Comparison of ENCODE assay signal across 16 cellular contexts in genomic region chr3:129100274-129100673, GRCh38. TPM values are rescaled to one million over a fixed set of nuclear protein-coding genes. Genes with fewer than 3 reads are reported as not detected.
DNase-seq lines count a peak whose midpoint lies in the region; ATAC-seq and TF ChIP-seq lines count a peak whose summit lies in the region.
"Had no signal": no experiment of that assay in that cellular context is flagged by ENCODE, and none has a peak within 500 bp of the region (broad histone marks: within the 10 kb centered on the region; RNA-seq: fewer than 3 reads in every experiment).

No MANE protein-coding gene starts in this region.

- no peak overlapping the region for H3K27ac ChIP-seq in CD4-positive, alpha-beta T cell (ENCODE audit: low read depth, low read length)
- H3K27ac ChIP-seq in RWPE1, result no peak overlapping the region
- H3K27ac ChIP-seq: C4-2B had no signal

- peak overlapping the region; percentile 49 for H3K27ac Mint-ChIP-seq in activated T-cell treated with anti-CD3 and anti-CD28 coated beads, Interleukin-2, amount 50 U/mL, for 72 hours
- H3K27ac Mint-ChIP-seq in CD4-positive, alpha-beta T cell, result peak overlapping the region; percentile 75
- peak overlapping the region; percentile 84 for H3K27ac Mint-ChIP-seq in activated CD8-positive, alpha-beta T cell treated with anti-CD3 and anti-CD28 coated beads for 36 hours
- peak overlapping the region in 4 of 6 donors; percentile 28 to 58 (median 47) for H3K27ac Mint-ChIP-seq in immature natural killer cell

- no peaks in the 10 kb centered on the region for H3K9me3 Mint-ChIP-seq in activated T-cell treated with anti-CD3 and anti-CD28 coated beads, Interleukin-2, amount 50 U/mL, for 72 hours
- no peaks in the 10 kb centered on the region for H3K9me3 Mint-ChIP-seq in CD4-positive, alpha-beta T cell
- peaks cover 3% of the 10 kb centered on the region for H3K9me3 Mint-ChIP-seq in activated CD8-positive, alpha-beta T cell treated with anti-CD3 and anti-CD28 coated beads for 36 hours
- H3K9me3 Mint-ChIP-seq in immature natural killer cell, result no peaks in the 10 kb centered on the region

- POLR2A ChIA-PET in CD4-positive, alpha-beta T cell (lab: Charles Lee), result interaction anchor here (0.9 to 5.9 kb wide), 2 partner anchors 18 to 47 kb away, joined by 3 to 74 read pairs; partner anchors contain the start of gene RAB43
- POLR2A ChIA-PET in activated CD8-positive, alpha-beta T cell treated with anti-CD3 and anti-CD28 coated beads for 36 hours (lab: Charles Lee), result interaction anchor here (0.7 to 15.3 kb wide), 6 partner anchors 12 to 107 kb away, joined by 3 to 163 read pairs (median 4); partner anchors contain the start of genes CFAP92 and RAB43
- POLR2A ChIA-PET in RWPE1 (lab: Yijun Ruan, JAX; ENCODE audit: low non-redundant PET), result no interaction called here

- intact Hi-C loops in CD4-positive, alpha-beta T cell (cut with DNase I, micrococcal nuclease), result no loop called here
- intact Hi-C loops in activated CD8-positive, alpha-beta T cell treated with anti-CD3 and anti-CD28 coated beads for 36 hours (cut with micrococcal nuclease), result no loop called here

- peaks cover 10 to 25% of the 10 kb centered on the region in 2 donors for H3K36me3 Mint-ChIP-seq in activated T-cell treated with anti-CD3 and anti-CD28 coated beads, Interleukin-2, amount 50 U/mL, for 72 hours (ENCODE audit: insufficient read depth in 2 of 2)
- peaks cover 75% of the 10 kb centered on the region for H3K36me3 Mint-ChIP-seq in CD4-positive, alpha-beta T cell (ENCODE audit: low read depth)
- H3K36me3 Mint-ChIP-seq in activated CD8-positive, alpha-beta T cell treated with anti-CD3 and anti-CD28 coated beads for 36 hours (ENCODE audit: low read depth), result peaks cover 47% of the 10 kb centered on the region
- H3K36me3 Mint-ChIP-seq in immature natural killer cell, result peaks cover 4 to 11% (median 11%) of the 10 kb centered on the region in 3 donors

- H3K27me3 Mint-ChIP-seq in activated T-cell treated with anti-CD3 and anti-CD28 coated beads, Interleukin-2, amount 50 U/mL, for 72 hours (ENCODE audit: low read depth), result no peaks in the 10 kb centered on the region
- no peaks in the 10 kb centered on the region for H3K27me3 Mint-ChIP-seq in CD4-positive, alpha-beta T cell
- no peaks in the 10 kb centered on the region for H3K27me3 Mint-ChIP-seq in activated CD8-positive, alpha-beta T cell treated with anti-CD3 and anti-CD28 coated beads for 36 hours
- peaks cover 1 to 3% (median 2%) of the 10 kb centered on the region in 3 donors for H3K27me3 Mint-ChIP-seq in immature natural killer cell (ENCODE audit: low read depth in 3 of 3)

- H3K9me3 ChIP-seq in CD4-positive, alpha-beta T cell (ENCODE audit: control insufficient read depth, low read length), result no peaks in the 10 kb centered on the region

- H3K27me3 ChIP-seq in CD4-positive, alpha-beta T cell (ENCODE audit: control insufficient read depth, insufficient read depth, low read length), result no peaks in the 10 kb centered on the region

- peak overlapping the region in 1 of 2 donors; percentile 21 for H3K4me3 Mint-ChIP-seq in activated T-cell treated with anti-CD3 and anti-CD28 coated beads, Interleukin-2, amount 50 U/mL, for 72 hours
- H3K4me3 Mint-ChIP-seq in CD4-positive, alpha-beta T cell, result no peak overlapping the region
- H3K4me3 Mint-ChIP-seq in activated CD8-positive, alpha-beta T cell treated with anti-CD3 and anti-CD28 coated beads for 36 hours, result no peak overlapping the region
- H3K4me3 Mint-ChIP-seq in immature natural killer cell, result no peak overlapping the region

- peaks cover 81% of the 10 kb centered on the region for H3K4me1 Mint-ChIP-seq in activated T-cell treated with anti-CD3 and anti-CD28 coated beads, Interleukin-2, amount 50 U/mL, for 72 hours (ENCODE audit: low read depth)
- peaks cover 80% of the 10 kb centered on the region for H3K4me1 Mint-ChIP-seq in CD4-positive, alpha-beta T cell (ENCODE audit: low read depth)
- peaks cover 70% of the 10 kb centered on the region for H3K4me1 Mint-ChIP-seq in activated CD8-positive, alpha-beta T cell treated with anti-CD3 and anti-CD28 coated beads for 36 hours (ENCODE audit: low read depth)
- H3K4me1 Mint-ChIP-seq in immature natural killer cell, result peaks cover 60 to 76% of the 10 kb centered on the region in 2 donors

- peak; percentile 27 to 53 for ATAC-seq in activated T-cell treated with anti-CD3 and anti-CD28 coated beads, Interleukin-2, amount 50 U/mL, for 72 hours (replicated peaks in 1 of 2)
- no peak for ATAC-seq in CD4-positive, alpha-beta T cell (ENCODE audit: poor library complexity)
- ATAC-seq in activated CD8-positive, alpha-beta T cell treated with anti-CD3 and anti-CD28 coated beads for 36 hours, result peak; percentile 42
- ATAC-seq: K562 had no signal

- CTCF ChIA-PET in CD4-positive, alpha-beta T cell (lab: Charles Lee), result interaction anchor here (0.9 to 1.0 kb wide), 2 partner anchors 62 to 146 kb away, joined by 3 to 4 read pairs; no protein-coding TSS in a partner anchor
- CTCF ChIA-PET in activated CD8-positive, alpha-beta T cell treated with anti-CD3 and anti-CD28 coated beads for 36 hours (lab: Charles Lee), result interaction anchor here (0.6 to 2.7 kb wide), 4 partner anchors 18 to 130 kb away, joined by 3 to 15 read pairs (median 4); no protein-coding TSS in a partner anchor
- CTCF ChIA-PET in RWPE1 (lab: Yijun Ruan, JAX), result interaction anchor here (0.6 to 1.4 kb wide), 2 partner anchors 126 to 130 kb away, joined by 3 to 4 read pairs; no protein-coding TSS in a partner anchor

- TF ChIP-seq CTCF in CD4-positive, alpha-beta T cell (IDR thresholded peaks at IDR 0.05), result no peak
- no peak for TF ChIP-seq CTCF in activated CD8-positive, alpha-beta T cell treated with anti-CD3 and anti-CD28 coated beads for 36 hours (IDR thresholded peaks at IDR 0.05)
- no peak for TF ChIP-seq CTCF in RWPE1 (conservative IDR thresholded peaks at IDR 0.05; ENCODE audit: low read depth)

- DNase-seq in activated T-cell treated with anti-CD3 and anti-CD28 coated beads, Interleukin-2, amount 50 U/mL, for 72 hours, result no peak
- DNase-seq in activated T-cell treated with anti-CD3 and anti-CD28 coated beads for 4 hours (no peak), immature natural killer cell (no peak), RWPE1 (ENCODE audit: low spot score) (no peak), C1 segment of cervical spinal cord (lab: John Stamatoyannopoulos, UW) (no peak)
- no peak for DNase-seq in CD4-positive, alpha-beta T cell
- no peak for DNase-seq in activated CD8-positive, alpha-beta T cell treated with anti-CD3 and anti-CD28 coated beads for 36 hours
- DNase-seq: NCI-H1417, NCI-H187 treated with DMSO at 0.1 percent for 48 hours, NCI-H748 treated with DMSO at 0.1 percent for 48 hours, RPMI8226 had no signal

RNA-seq across cellular contexts. Expression of gene RAB43, which starts 21.3 kb away (rescaled TPM):
- 10 to 100 TPM; 82.5 to 95.5 TPM for total RNA-seq in activated T-cell treated with anti-CD3 and anti-CD28 coated beads, Interleukin-2, amount 50 U/mL, for 72 hours
- total RNA-seq in CD4-positive, alpha-beta T cell, result 10 to 100 TPM; 47.5 to 48.1 TPM
- 10 to 100 TPM; 41.6 to 44.1 TPM for total RNA-seq in activated CD8-positive, alpha-beta T cell treated with anti-CD3 and anti-CD28 coated beads for 36 hours
- polyA plus RNA-seq in immature natural killer cell, result 10 to 100 TPM in 2 of 3 donors, 1 to 10 TPM in 1; 8.1 to 20.1 (median 12.5) TPM

RNA-seq across cellular contexts. Expression of gene GP9, which starts 39.7 kb away (rescaled TPM):
- not detected for total RNA-seq in activated T-cell treated with anti-CD3 and anti-CD28 coated beads, Interleukin-2, amount 50 U/mL, for 72 hours
- total RNA-seq in CD4-positive, alpha-beta T cell, result not detected
- total RNA-seq in activated CD8-positive, alpha-beta T cell treated with anti-CD3 and anti-CD28 coated beads for 36 hours, result not detected
- polyA plus RNA-seq in immature natural killer cell, result 10 to 100 TPM in 1 of 3 donors, 1 to 10 TPM in 1, not detected in 1; 1.2 to 12.8 TPM
- total RNA-seq: A673, H4, K562, NCI-H460 had no signal
- polyA plus RNA-seq: K562 had no signal
